In genomic region chr10:7407368-7408002, GRCh38 we compare ENCODE assay signal across 8 cellular contexts. TPM values are rescaled to one million over a fixed set of nuclear protein-coding genes. Genes with fewer than 3 reads are reported as not detected.
DNase-seq lines count a peak whose midpoint lies in the region; ATAC-seq lines count a peak whose summit lies in the region.

No MANE protein-coding gene starts in this region.

- no peak overlapping the region for H3K27ac ChIP-seq in iPS-18a (ENCODE audit: low read length)
- H3K27ac ChIP-seq in skeletal muscle tissue (ENCODE audit: low read depth, low read length): peak overlapping the region; percentile 74

- H3K9me3 ChIP-seq in iPS-18a (ENCODE audit: control insufficient read depth, low read depth, low read length): no peaks in the 10 kb centered on the region
- no peaks in the 10 kb centered on the region for H3K9me3 ChIP-seq in skeletal muscle tissue (ENCODE audit: control insufficient read depth in 3 of 3, low read length in 3 of 3)

- peaks cover 24% of the 10 kb centered on the region for H3K36me3 Mint-ChIP-seq in activated naive CD8-positive, alpha-beta T cell treated with anti-CD3 and anti-CD28 coated beads, Interleukin-2, amount 50 U/mL, for 24 hours (ENCODE audit: low read depth)

- peaks cover 6% of the 10 kb centered on the region for H3K27me3 Mint-ChIP-seq in activated naive CD8-positive, alpha-beta T cell treated with anti-CD3 and anti-CD28 coated beads, Interleukin-2, amount 50 U/mL, for 24 hours

- peak overlapping the region; percentile 92 for H3K27ac Mint-ChIP-seq in activated naive CD8-positive, alpha-beta T cell treated with anti-CD3 and anti-CD28 coated beads, Interleukin-2, amount 50 U/mL, for 24 hours

- no peak for ATAC-seq in activated naive CD8-positive, alpha-beta T cell treated with anti-CD3 and anti-CD28 coated beads, Interleukin-2, amount 50 U/mL, for 24 hours
- ATAC-seq in HG02981 (IDR thresholded peaks at IDR 0.05; ENCODE audit: unreplicated experiment) (no peak), GM18511 (IDR thresholded peaks at IDR 0.05; ENCODE audit: unreplicated experiment) (no peak), GM19463 (IDR thresholded peaks at IDR 0.05; ENCODE audit: unreplicated experiment) (no peak)

- peaks cover 58% of the 10 kb centered on the region for H3K4me1 Mint-ChIP-seq in activated naive CD8-positive, alpha-beta T cell treated with anti-CD3 and anti-CD28 coated beads, Interleukin-2, amount 50 U/mL, for 24 hours

- H3K9ac ChIP-seq in iPS-18a (ENCODE audit: low read length) (peak overlapping the region; percentile 43), skeletal muscle tissue (ENCODE audit: low read depth in 1 of 3, low read length in 3 of 3) (peak overlapping the region; percentile 59 to 86 (median 71))

- no peaks in the 10 kb centered on the region for H3K9me3 Mint-ChIP-seq in activated naive CD8-positive, alpha-beta T cell treated with anti-CD3 and anti-CD28 coated beads, Interleukin-2, amount 50 U/mL, for 24 hours

- DNase-seq in H7 (peak; percentile 72), NCI-H1092 treated with DMSO at 0.1 percent for 48 hours (lab: John Stamatoyannopoulos, UW) (no peak)
- DNase-seq in activated naive CD8-positive, alpha-beta T cell treated with anti-CD3 and anti-CD28 coated beads, Interleukin-2, amount 50 U/mL, for 24 hours: no peak

- H3K27me3 ChIP-seq in H7 (ENCODE audit: control insufficient read depth, insufficient read depth, low read length) (peaks cover 48% of the 10 kb centered on the region), iPS-18a (ENCODE audit: control insufficient read depth, insufficient read depth, low read length) (peaks cover 62% of the 10 kb centered on the region), skeletal muscle tissue (ENCODE audit: control insufficient read depth in 3 of 3, insufficient read depth in 3 of 3, low read length in 3 of 3) (peaks cover 0 to 4% (median 2%) of the 10 kb centered on the region in 3 donors)

- H3K4me1 ChIP-seq in iPS-18a (ENCODE audit: control insufficient read depth, low read depth, low read length): peaks cover 16% of the 10 kb centered on the region
- H3K4me1 ChIP-seq in skeletal muscle tissue (ENCODE audit: control insufficient read depth in 3 of 3, insufficient read depth in 3 of 3, low read length in 3 of 3): peaks cover 23 to 38% (median 32%) of the 10 kb centered on the region in 3 donors

- H3K36me3 ChIP-seq in H7 (replicated peaks; ENCODE audit: control insufficient read depth, insufficient read depth, low read length): no peaks in the 10 kb centered on the region
- H3K36me3 ChIP-seq in iPS-18a (ENCODE audit: control insufficient read depth, low read depth, low read length): no peaks in the 10 kb centered on the region
- H3K36me3 ChIP-seq in skeletal muscle tissue (ENCODE audit: control insufficient read depth in 3 of 3, insufficient read depth in 3 of 3, low read length in 3 of 3): no peaks in the 10 kb centered on the region

- peak overlapping the region; percentile 73 for H3K4me3 ChIP-seq in H7 (ENCODE audit: insufficient read depth, low read depth, low read length)
- peak overlapping the region; percentile 88 for H3K4me3 ChIP-seq in iPS-18a (ENCODE audit: low read length)
- H3K4me3 ChIP-seq in skeletal muscle tissue (ENCODE audit: low read length in 3 of 3): peak overlapping the region; percentile 66 to 88 (median 87)

- H3K4me3 Mint-ChIP-seq in activated naive CD8-positive, alpha-beta T cell treated with anti-CD3 and anti-CD28 coated beads, Interleukin-2, amount 50 U/mL, for 24 hours: peak overlapping the region; percentile 89

RNA-seq across cellular contexts. Expression of gene SFMBT2, which starts 3.3 kb away (rescaled TPM):
- 1.8 and 3.5 TPM in 2 replicates for total RNA-seq in H7 (2014; rRNA removed; shearing (Covaris generic))
- 12.5 TPM for total RNA-seq in skeletal muscle tissue
